ENCODE assay signal across 1 cellular context in the genomic region with DNA sequence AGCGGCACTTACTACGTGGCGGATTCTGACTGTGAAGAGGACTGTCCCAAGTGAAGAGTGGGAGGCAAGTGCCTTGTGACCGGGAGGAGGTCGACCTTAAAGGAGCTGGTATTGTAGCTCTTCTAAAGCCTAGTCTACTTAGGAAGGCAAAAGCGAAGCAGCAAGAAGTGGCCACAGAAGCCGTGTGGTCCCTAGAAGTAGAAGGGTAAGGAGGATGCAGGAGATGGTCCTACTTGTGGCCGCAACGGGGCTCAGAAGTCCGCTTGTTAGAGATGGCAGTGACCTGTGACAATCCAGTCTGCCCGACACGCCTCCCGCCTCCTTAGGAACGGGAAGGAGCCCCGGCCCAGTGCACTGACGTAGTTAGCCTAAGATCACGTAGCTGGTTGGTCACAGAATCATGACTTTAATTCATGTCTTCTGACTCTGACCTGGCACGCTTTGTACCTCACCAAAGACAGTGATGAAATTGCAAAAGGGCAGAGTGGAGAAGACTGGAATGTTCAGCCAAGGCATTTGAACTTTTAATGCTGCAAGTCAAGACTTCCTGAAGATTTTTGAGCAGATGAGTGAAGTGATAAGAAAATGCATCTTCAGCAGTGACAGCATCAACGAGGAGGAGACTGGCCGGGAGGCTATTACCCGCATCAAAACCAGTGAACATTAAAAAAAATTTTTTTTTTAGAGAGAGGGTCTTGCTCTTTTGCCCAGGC.
A peak's percentile ranks its signal among the peaks of the same experiment; 100 is the strongest.
TF ChIP-seq lines count a peak whose summit lies in the region.

No MANE protein-coding gene starts in this region.

TF ChIP-seq in K562, 482 proteins besides CTCF, POLR2A, EP300 and RAD21 (continued from another document and continues in another):
- TF ChIP-seq PRPF4 (IDR thresholded peaks at IDR 0.05; ENCODE audit: insufficient read depth, low read depth, low read length, poor library complexity, severe bottlenecking), result no peak
- TF ChIP-seq, protein P1, sequence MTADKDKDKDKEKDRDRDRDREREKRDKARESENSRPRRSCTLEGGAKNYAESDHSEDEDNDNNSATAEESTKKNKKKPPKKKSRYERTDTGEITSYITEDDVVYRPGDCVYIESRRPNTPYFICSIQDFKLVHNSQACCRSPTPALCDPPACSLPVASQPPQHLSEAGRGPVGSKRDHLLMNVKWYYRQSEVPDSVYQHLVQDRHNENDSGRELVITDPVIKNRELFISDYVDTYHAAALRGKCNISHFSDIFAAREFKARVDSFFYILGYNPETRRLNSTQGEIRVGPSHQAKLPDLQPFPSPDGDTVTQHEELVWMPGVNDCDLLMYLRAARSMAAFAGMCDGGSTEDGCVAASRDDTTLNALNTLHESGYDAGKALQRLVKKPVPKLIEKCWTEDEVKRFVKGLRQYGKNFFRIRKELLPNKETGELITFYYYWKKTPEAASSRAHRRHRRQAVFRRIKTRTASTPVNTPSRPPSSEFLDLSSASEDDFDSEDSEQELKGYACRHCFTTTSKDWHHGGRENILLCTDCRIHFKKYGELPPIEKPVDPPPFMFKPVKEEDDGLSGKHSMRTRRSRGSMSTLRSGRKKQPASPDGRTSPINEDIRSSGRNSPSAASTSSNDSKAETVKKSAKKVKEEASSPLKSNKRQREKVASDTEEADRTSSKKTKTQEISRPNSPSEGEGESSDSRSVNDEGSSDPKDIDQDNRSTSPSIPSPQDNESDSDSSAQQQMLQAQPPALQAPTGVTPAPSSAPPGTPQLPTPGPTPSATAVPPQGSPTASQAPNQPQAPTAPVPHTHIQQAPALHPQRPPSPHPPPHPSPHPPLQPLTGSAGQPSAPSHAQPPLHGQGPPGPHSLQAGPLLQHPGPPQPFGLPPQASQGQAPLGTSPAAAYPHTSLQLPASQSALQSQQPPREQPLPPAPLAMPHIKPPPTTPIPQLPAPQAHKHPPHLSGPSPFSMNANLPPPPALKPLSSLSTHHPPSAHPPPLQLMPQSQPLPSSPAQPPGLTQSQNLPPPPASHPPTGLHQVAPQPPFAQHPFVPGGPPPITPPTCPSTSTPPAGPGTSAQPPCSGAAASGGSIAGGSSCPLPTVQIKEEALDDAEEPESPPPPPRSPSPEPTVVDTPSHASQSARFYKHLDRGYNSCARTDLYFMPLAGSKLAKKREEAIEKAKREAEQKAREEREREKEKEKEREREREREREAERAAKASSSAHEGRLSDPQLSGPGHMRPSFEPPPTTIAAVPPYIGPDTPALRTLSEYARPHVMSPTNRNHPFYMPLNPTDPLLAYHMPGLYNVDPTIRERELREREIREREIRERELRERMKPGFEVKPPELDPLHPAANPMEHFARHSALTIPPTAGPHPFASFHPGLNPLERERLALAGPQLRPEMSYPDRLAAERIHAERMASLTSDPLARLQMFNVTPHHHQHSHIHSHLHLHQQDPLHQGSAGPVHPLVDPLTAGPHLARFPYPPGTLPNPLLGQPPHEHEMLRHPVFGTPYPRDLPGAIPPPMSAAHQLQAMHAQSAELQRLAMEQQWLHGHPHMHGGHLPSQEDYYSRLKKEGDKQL (CRISPR knock-in tag; IDR thresholded peaks at IDR 0.05; ENCODE audit: borderline replicate concordance), result no peak
- no peak for TF ChIP-seq ERF (CRISPR knock-in tag; IDR thresholded peaks at IDR 0.05)
- peak; percentile 74; the same call in 1 of the 2 replicates for TF ChIP-seq ZNF175 (CRISPR knock-in tag; IDR thresholded peaks at IDR 0.05; ENCODE audit: low read depth)
- TF ChIP-seq PYGO2 (tag; IDR thresholded peaks at IDR 0.05), result no peak
- TF ChIP-seq JUND (IDR thresholded peaks at IDR 0.05; ENCODE audit: borderline replicate concordance, low read depth, low read length), result peak; percentile 15; the same call in 1 of the 2 replicates
- peak; percentile 61; the same call in 2 of the 3 replicates for TF ChIP-seq JUND (tag; IDR thresholded peaks at IDR 0.05; ENCODE audit: borderline replicate concordance, low read depth, low read length)
- TF ChIP-seq CBX2 (IDR thresholded peaks at IDR 0.05; ENCODE audit: insufficient read depth, low read length, poor library complexity, severe bottlenecking), result no peak
- TF ChIP-seq ZKSCAN8 (CRISPR knock-in tag; IDR thresholded peaks at IDR 0.05), result no peak
- no peak for TF ChIP-seq COPS2 (conservative IDR thresholded peaks at IDR 0.05)
- TF ChIP-seq ZNF551 (CRISPR knock-in tag; IDR thresholded peaks at IDR 0.05), result no peak
- TF ChIP-seq CHD7 (IDR thresholded peaks at IDR 0.05; ENCODE audit: low read depth, low read length), result no peak
- TF ChIP-seq, protein P2, sequence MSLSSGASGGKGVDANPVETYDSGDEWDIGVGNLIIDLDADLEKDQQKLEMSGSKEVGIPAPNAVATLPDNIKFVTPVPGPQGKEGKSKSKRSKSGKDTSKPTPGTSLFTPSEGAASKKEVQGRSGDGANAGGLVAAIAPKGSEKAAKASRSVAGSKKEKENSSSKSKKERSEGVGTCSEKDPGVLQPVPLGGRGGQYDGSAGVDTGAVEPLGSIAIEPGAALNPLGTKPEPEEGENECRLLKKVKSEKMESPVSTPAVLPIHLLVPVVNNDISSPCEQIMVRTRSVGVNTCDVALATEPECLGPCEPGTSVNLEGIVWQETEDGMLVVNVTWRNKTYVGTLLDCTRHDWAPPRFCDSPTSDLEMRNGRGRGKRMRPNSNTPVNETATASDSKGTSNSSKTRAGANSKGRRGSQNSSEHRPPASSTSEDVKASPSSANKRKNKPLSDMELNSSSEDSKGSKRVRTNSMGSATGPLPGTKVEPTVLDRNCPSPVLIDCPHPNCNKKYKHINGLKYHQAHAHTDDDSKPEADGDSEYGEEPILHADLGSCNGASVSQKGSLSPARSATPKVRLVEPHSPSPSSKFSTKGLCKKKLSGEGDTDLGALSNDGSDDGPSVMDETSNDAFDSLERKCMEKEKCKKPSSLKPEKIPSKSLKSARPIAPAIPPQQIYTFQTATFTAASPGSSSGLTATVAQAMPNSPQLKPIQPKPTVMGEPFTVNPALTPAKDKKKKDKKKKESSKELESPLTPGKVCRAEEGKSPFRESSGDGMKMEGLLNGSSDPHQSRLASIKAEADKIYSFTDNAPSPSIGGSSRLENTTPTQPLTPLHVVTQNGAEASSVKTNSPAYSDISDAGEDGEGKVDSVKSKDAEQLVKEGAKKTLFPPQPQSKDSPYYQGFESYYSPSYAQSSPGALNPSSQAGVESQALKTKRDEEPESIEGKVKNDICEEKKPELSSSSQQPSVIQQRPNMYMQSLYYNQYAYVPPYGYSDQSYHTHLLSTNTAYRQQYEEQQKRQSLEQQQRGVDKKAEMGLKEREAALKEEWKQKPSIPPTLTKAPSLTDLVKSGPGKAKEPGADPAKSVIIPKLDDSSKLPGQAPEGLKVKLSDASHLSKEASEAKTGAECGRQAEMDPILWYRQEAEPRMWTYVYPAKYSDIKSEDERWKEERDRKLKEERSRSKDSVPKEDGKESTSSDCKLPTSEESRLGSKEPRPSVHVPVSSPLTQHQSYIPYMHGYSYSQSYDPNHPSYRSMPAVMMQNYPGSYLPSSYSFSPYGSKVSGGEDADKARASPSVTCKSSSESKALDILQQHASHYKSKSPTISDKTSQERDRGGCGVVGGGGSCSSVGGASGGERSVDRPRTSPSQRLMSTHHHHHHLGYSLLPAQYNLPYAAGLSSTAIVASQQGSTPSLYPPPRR (CRISPR knock-in tag; IDR thresholded peaks at IDR 0.05; ENCODE audit: borderline replicate concordance), result no peak
- no peak for TF ChIP-seq HINFP (tag; conservative IDR thresholded peaks at IDR 0.05; ENCODE audit: low read depth)
- TF ChIP-seq PCBP1 (IDR thresholded peaks at IDR 0.05; ENCODE audit: low read depth, low read length, poor library complexity, severe bottlenecking), result no peak
- TF ChIP-seq ZNF41 (CRISPR knock-in tag; conservative IDR thresholded peaks at IDR 0.05), result no peak
- TF ChIP-seq, protein P3, sequence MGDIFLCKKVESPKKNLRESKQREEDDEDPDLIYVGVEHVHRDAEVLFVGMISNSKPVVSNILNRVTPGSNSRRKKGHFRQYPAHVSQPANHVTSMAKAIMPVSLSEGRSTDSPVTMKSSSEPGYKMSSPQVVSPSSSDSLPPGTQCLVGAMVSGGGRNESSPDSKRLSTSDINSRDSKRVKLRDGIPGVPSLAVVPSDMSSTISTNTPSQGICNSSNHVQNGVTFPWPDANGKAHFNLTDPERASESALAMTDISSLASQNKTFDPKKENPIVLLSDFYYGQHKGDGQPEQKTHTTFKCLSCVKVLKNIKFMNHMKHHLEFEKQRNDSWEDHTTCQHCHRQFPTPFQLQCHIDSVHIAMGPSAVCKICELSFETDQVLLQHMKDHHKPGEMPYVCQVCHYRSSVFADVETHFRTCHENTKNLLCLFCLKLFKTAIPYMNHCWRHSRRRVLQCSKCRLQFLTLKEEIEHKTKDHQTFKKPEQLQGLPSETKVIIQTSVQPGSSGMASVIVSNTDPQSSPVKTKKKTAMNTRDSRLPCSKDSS (IDR thresholded peaks at IDR 0.05; ENCODE audit: low read depth, partially characterized antibody), result no peak
- TF ChIP-seq ZNF431 (CRISPR knock-in tag; IDR thresholded peaks at IDR 0.05), result no peak
- no peak for TF ChIP-seq GTF2A2 (tag; IDR thresholded peaks at IDR 0.05)
- TF ChIP-seq HDAC8 (tag; IDR thresholded peaks at IDR 0.05), result no peak
- no peak for TF ChIP-seq FOXJ3 (CRISPR knock-in tag; IDR thresholded peaks at IDR 0.05)
- no peak for TF ChIP-seq DIDO1 (tag; IDR thresholded peaks at IDR 0.05; ENCODE audit: low read depth)
- TF ChIP-seq RBM15 (IDR thresholded peaks at IDR 0.05; ENCODE audit: insufficient read depth, low read length), result no peak
- peak; percentile 94 for TF ChIP-seq TAF7 (tag; IDR thresholded peaks at IDR 0.05)
- TF ChIP-seq, protein P4, sequence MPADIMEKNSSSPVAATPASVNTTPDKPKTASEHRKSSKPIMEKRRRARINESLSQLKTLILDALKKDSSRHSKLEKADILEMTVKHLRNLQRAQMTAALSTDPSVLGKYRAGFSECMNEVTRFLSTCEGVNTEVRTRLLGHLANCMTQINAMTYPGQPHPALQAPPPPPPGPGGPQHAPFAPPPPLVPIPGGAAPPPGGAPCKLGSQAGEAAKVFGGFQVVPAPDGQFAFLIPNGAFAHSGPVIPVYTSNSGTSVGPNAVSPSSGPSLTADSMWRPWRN (IDR thresholded peaks at IDR 0.05; ENCODE audit: low read depth), result no peak
